ENCODE assay signal across 18 cellular contexts in genomic region chr7:17651296-17651695, GRCh38.
DNase-seq lines count a peak whose midpoint lies in the region; ATAC-seq and TF ChIP-seq lines count a peak whose summit lies in the region.
"Had no signal": no experiment of that assay in that cellular context is flagged by ENCODE, and none has a peak within 500 bp of the region (broad histone marks: within the 10 kb centered on the region; RNA-seq: fewer than 3 reads in every experiment).

No MANE protein-coding gene starts in this region.

- H3K36me3 ChIP-seq in heart left ventricle (no peaks in the 10 kb centered on the region), urinary bladder (ENCODE audit: insufficient read depth) (no peaks in the 10 kb centered on the region)
- H3K36me3 ChIP-seq: BLaER1 treated with 17β-estradiol and CSF1 and Interleukin-3, amounts not matched to agents 10 nM and 100 nM had no signal

- DNase-seq in heart left ventricle (no peak), Right ventricle myocardium inferior (ENCODE audit: missing footprints) (no peak), fibroblast of gingiva (ENCODE audit: low read depth) (peak; percentile 88), omental fat pad (ENCODE audit: low spot score) (no peak), NCI-H446 (lab: John Stamatoyannopoulos, UW) (no peak), A172 (ENCODE audit: low spot score) (no peak)
- no peak for DNase-seq in activated CD4-positive, alpha-beta T cell treated with anti-CD3 and anti-CD28 coated beads for 1 hour
- DNase-seq: 8988T; activated CD4-positive, alpha-beta T cell treated with anti-CD3 and anti-CD28 coated beads, Interleukin-2, amount 50 U/mL, for 1 hour; activated effector memory CD4-positive, alpha-beta T cell treated with anti-CD3 and anti-CD28 coated beads, Interleukin-2, amount 50 U/mL, for 16 hours; central memory CD4-positive, alpha-beta T cell; Karpas-422; NCI-H1092; NCI-H510A treated with DMSO at 0.1 percent for 48 hours had no signal

- peaks cover 0 to 32% (median 2%) of the 10 kb centered on the region in 12 donors for H3K4me1 ChIP-seq in heart left ventricle
- H3K4me1 ChIP-seq in urinary bladder (ENCODE audit: insufficient read depth): no peaks in the 10 kb centered on the region

- no peaks in the 10 kb centered on the region for H3K9me3 ChIP-seq in heart left ventricle

- peak overlapping the region in 7 of 12 donors; percentile 16 to 61 (median 32) for H3K27ac ChIP-seq in heart left ventricle
- H3K27ac ChIP-seq in urinary bladder (ENCODE audit: low read depth): peak overlapping the region; percentile 50
- H3K27ac ChIP-seq: BLaER1 treated with 17β-estradiol and CSF1 and Interleukin-3, amounts not matched to agents 10 nM and 100 nM had no signal

- WGBS in heart left ventricle, 4 donors: 81 to 85% (median 83%) methylated on average over 2 of the region's 2 CpGs
- WGBS in urinary bladder: 51% methylated on average over 2 of the region's 2 CpGs

- no peaks in the 10 kb centered on the region for H3K27me3 ChIP-seq in heart left ventricle
- H3K27me3 ChIP-seq: BLaER1 treated with 17β-estradiol and CSF1 and Interleukin-3, amounts not matched to agents 10 nM and 100 nM had no signal

- TF ChIP-seq CTCF in heart left ventricle (IDR thresholded peaks at IDR 0.05) (no peak), omental fat pad (IDR thresholded peaks at IDR 0.05) (no peak)

- no peak for TF ChIP-seq POLR2A in heart left ventricle (IDR thresholded peaks at IDR 0.05)

- ATAC-seq in heart left ventricle (no peak), Right ventricle myocardium inferior (no peak), omental fat pad (ENCODE audit: low FRiP score) (peak; percentile 2)
- ATAC-seq: esophagus mucosa; stimulated activated memory B cell treated with anti-CD40 and anti-IgM and Interleukin-4, amounts not matched to agents 10 μg/mL and 1 μg/mL and 100 μg/mL, for 72 hours had no signal

- H3K4me3 ChIP-seq in heart left ventricle (no peak overlapping the region), urinary bladder (ENCODE audit: low read depth, low read length) (no peak overlapping the region)
- H3K4me3 ChIP-seq: BLaER1 treated with 17β-estradiol and CSF1 and Interleukin-3, amounts not matched to agents 10 nM and 100 nM had no signal

- intact Hi-C loops in heart left ventricle (cut with DNase I): loop anchor here in 1 of 10 donors (10.0 kb wide), 1 partner anchor 346 kb away; no protein-coding TSS in a partner anchor
- intact Hi-C loops in Right ventricle myocardium inferior (cut with DNase I): no loop called here
